Comparison of ENCODE assay signal across 22 cellular contexts in the genomic region with DNA sequence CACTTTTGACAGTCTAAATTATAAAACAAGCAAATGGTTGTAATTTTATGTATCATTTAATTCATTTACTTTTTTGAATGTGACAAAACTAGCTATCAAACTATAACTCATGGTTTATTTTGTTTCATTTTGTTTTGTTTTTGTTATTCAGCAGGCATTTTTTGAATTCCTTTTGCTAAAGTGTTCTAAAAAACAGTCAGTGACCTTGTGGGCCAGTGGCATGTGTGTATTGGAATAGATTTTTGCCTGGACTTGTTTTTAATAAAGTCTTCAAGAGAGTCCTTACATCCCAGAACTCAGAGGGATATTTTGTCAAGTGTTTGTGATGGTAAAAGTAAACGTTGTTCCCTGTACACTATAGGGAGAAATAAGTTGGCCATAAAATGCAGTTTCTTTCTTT.
DNase-seq lines count a peak whose midpoint lies in the region; ATAC-seq, FAIRE-seq and TF ChIP-seq lines count a peak whose summit lies in the region.
"Had no signal": no experiment of that assay in that cellular context is flagged by ENCODE, and none has a peak within 500 bp of the region (broad histone marks: within the 10 kb centered on the region; RNA-seq: fewer than 3 reads in every experiment).

No MANE protein-coding gene starts in this region.

- no peaks in the 10 kb centered on the region for H3K36me3 Mint-ChIP-seq in CD4-positive, alpha-beta T cell (ENCODE audit: low read depth)
- H3K36me3 Mint-ChIP-seq: activated naive CD4-positive, alpha-beta T cell treated with anti-CD3 and anti-CD28 coated beads, Interleukin-2, amount 50 U/mL, for 24 hours; immature natural killer cell had no signal

- no peaks in the 10 kb centered on the region for H3K27me3 Mint-ChIP-seq in CD4-positive, alpha-beta T cell
- H3K27me3 Mint-ChIP-seq: activated naive CD4-positive, alpha-beta T cell treated with anti-CD3 and anti-CD28 coated beads, Interleukin-2, amount 50 U/mL, for 24 hours; dendritic cell treated with granulocyte-macrophage colony-stimulating factor and Interleukin-4, amounts not matched to agents 40 ng/mL and 50 ng/mL, for 4 days had no signal

- POLR2A ChIA-PET in CD4-positive, alpha-beta T cell (lab: Charles Lee) = no interaction called here

- TF ChIP-seq CTCF in CD4-positive, alpha-beta T cell (IDR thresholded peaks at IDR 0.05) = no peak

- peak; percentile 97 for FAIRE-seq in endometrium (lab: Jason Lieb, UNC)
- FAIRE-seq: GM18507 had no signal

- H3K27me3 ChIP-seq in CD4-positive, alpha-beta T cell (ENCODE audit: control insufficient read depth, insufficient read depth, low read length) = no peaks in the 10 kb centered on the region
- H3K27me3 ChIP-seq: body of pancreas, neutrophil had no signal

- ATAC-seq in CD4-positive, alpha-beta T cell (ENCODE audit: poor library complexity) = no peak
- ATAC-seq: activated T-cell treated with anti-CD3 and anti-CD28 coated beads, Interleukin-2, amount 50 U/mL, for 72 hours; body of pancreas; PC-3 had no signal

- intact Hi-C loops in CD4-positive, alpha-beta T cell (cut with DNase I, micrococcal nuclease) = no loop called here

- peaks cover 4% of the 10 kb centered on the region for H3K9me3 Mint-ChIP-seq in CD4-positive, alpha-beta T cell
- H3K9me3 Mint-ChIP-seq: dendritic cell treated with granulocyte-macrophage colony-stimulating factor and Interleukin-4, amounts not matched to agents 40 ng/mL and 50 ng/mL, for 4 days had no signal

- H3K27ac ChIP-seq in CD4-positive, alpha-beta T cell (ENCODE audit: low read depth, low read length) = no peak overlapping the region
- H3K27ac ChIP-seq: body of pancreas, neutrophil had no signal

- DNase-seq in AG20443 (ENCODE audit: low spot score) (peak; percentile 26), LHCN-M2 (ENCODE audit: low read depth) (peak; percentile 73), left kidney (ENCODE audit: low read depth, low spot score) (peak; percentile 16), COR-L47 (lab: John Stamatoyannopoulos, UW) (no peak), nucleus accumbens (lab: John Stamatoyannopoulos, UW) (no peak), NCI-H446 treated with DMSO at 0.1 percent for 48 hours (lab: John Stamatoyannopoulos, UW) (no peak)
- DNase-seq in CD4-positive, alpha-beta T cell = no peak
- DNase-seq: activated CD8-positive, alpha-beta memory T cell treated with anti-CD3 and anti-CD28 coated beads for 24 hours; activated T-cell treated with anti-CD3 and anti-CD28 coated beads, Interleukin-2, amount 50 U/mL, for 72 hours; body of pancreas; DND-41; head of caudate nucleus; immature natural killer cell; NCI-H1436 treated with DMSO at 0.1 percent for 48 hours; NCI-H774; PC-3; stimulated activated CD4-positive, alpha-beta T cell treated with anti-CD3 and anti-CD28 coated beads, Interleukin-15, amount 100 ng/mL, for 24 hours had no signal

- H3K4me3 Mint-ChIP-seq in CD4-positive, alpha-beta T cell = no peak overlapping the region
- H3K4me3 Mint-ChIP-seq: activated naive CD4-positive, alpha-beta T cell treated with anti-CD3 and anti-CD28 coated beads, Interleukin-2, amount 50 U/mL, for 24 hours; activated T-cell treated with anti-CD3 and anti-CD28 coated beads, Interleukin-2, amount 50 U/mL, for 72 hours; dendritic cell treated with granulocyte-macrophage colony-stimulating factor and Interleukin-4, amounts not matched to agents 40 ng/mL and 50 ng/mL, for 4 days; immature natural killer cell had no signal

- H3K4me1 Mint-ChIP-seq in CD4-positive, alpha-beta T cell (ENCODE audit: low read depth) = no peaks in the 10 kb centered on the region
- H3K4me1 Mint-ChIP-seq: activated naive CD4-positive, alpha-beta T cell treated with anti-CD3 and anti-CD28 coated beads, Interleukin-2, amount 50 U/mL, for 24 hours; immature natural killer cell had no signal

- no peaks in the 10 kb centered on the region for H3K9me3 ChIP-seq in CD4-positive, alpha-beta T cell (ENCODE audit: control insufficient read depth, low read length)
- H3K9me3 ChIP-seq: body of pancreas, neutrophil had no signal

- H3K27ac Mint-ChIP-seq in CD4-positive, alpha-beta T cell = no peak overlapping the region
- H3K27ac Mint-ChIP-seq: activated naive CD4-positive, alpha-beta T cell treated with anti-CD3 and anti-CD28 coated beads, Interleukin-2, amount 50 U/mL, for 24 hours; activated T-cell treated with anti-CD3 and anti-CD28 coated beads, Interleukin-2, amount 50 U/mL, for 72 hours; dendritic cell treated with granulocyte-macrophage colony-stimulating factor and Interleukin-4, amounts not matched to agents 40 ng/mL and 50 ng/mL, for 4 days; immature natural killer cell had no signal

- CTCF ChIA-PET in CD4-positive, alpha-beta T cell (lab: Charles Lee) = no interaction called here

Comparison
In these comparisons a context has a peak if more than half of its experiments do, and no peak if none do; other contexts are left out.
1. DNase-seq: peak in AG20443 (single experiment), LHCN-M2 (single experiment) and left kidney (single experiment); none in COR-L47 (single experiment), nucleus accumbens (0 of 56), CD4-positive, alpha-beta T cell (0 of 10) and NCI-H446 treated with DMSO at 0.1 percent for 48 hours (single experiment).